ENCODE assay signal across 29 cellular contexts in genomic region chrX:2684256-2684655, GRCh38.
"Had no signal": no experiment of that assay in that cellular context is flagged by ENCODE, and none has a peak within 500 bp of the region (broad histone marks: within the 10 kb centered on the region; RNA-seq: fewer than 3 reads in every experiment).

No MANE protein-coding gene starts in this region.

- H2AFZ ChIP-seq: hepatocyte had no signal

- H3K27ac Mint-ChIP-seq: dendritic cell treated with granulocyte-macrophage colony-stimulating factor and Interleukin-4, amounts not matched to agents 40 ng/mL and 50 ng/mL, for 4 days; effector memory CD8-positive, alpha-beta T cell; endodermal cell had no signal

- H3K4me1 ChIP-seq: colonic mucosa, esophagus muscularis mucosa, foreskin keratinocyte, gastrocnemius medialis, gastroesophageal sphincter had no signal

- H3K27ac ChIP-seq: colonic mucosa, coronary artery, dorsolateral prefrontal cortex, epithelial cell of prostate, esophagus muscularis mucosa, esophagus squamous epithelium, foreskin keratinocyte, gastrocnemius medialis, gastroesophageal sphincter, heart left ventricle, heart right ventricle, hepatocyte had no signal

- H3K27me3 Mint-ChIP-seq: effector memory CD8-positive, alpha-beta T cell had no signal

- H3K4me3 ChIP-seq: colonic mucosa, coronary artery, dorsolateral prefrontal cortex, esophagus muscularis mucosa, esophagus squamous epithelium, gastrocnemius medialis, gastroesophageal sphincter, heart left ventricle, heart right ventricle, hepatocyte had no signal

- H3K4me2 ChIP-seq: hepatocyte had no signal

- H3K36me3 ChIP-seq: colonic mucosa, esophagus muscularis mucosa, esophagus squamous epithelium, gastrocnemius medialis, gastroesophageal sphincter, heart left ventricle, heart right ventricle had no signal

- DNase-seq: colonic mucosa; cortex of kidney; dermis blood vessel endothelial cell; dorsolateral prefrontal cortex; effector CD4-positive, alpha-beta T cell; effector CD8-positive, alpha-beta T cell; effector memory CD4-positive, alpha-beta T cell; effector memory CD8-positive, alpha-beta T cell; endodermal cell; erythroblast; esophagus squamous epithelium; foreskin fibroblast; foreskin keratinocyte; foreskin melanocyte; gastrocnemius medialis; glutamatergic neuron; head of caudate nucleus; heart left ventricle; heart right ventricle had no signal

- H3K27me3 ChIP-seq: colonic mucosa, esophagus muscularis mucosa, esophagus squamous epithelium, foreskin keratinocyte, gastrocnemius medialis, gastroesophageal sphincter, heart left ventricle, heart right ventricle, hepatocyte had no signal

- H3K9me3 Mint-ChIP-seq: dendritic cell treated with granulocyte-macrophage colony-stimulating factor and Interleukin-4, amounts not matched to agents 40 ng/mL and 50 ng/mL, for 4 days; effector memory CD8-positive, alpha-beta T cell; endodermal cell had no signal

- H3K9me3 ChIP-seq: colonic mucosa, esophagus muscularis mucosa, esophagus squamous epithelium, gastrocnemius medialis, gastroesophageal sphincter, heart left ventricle, heart right ventricle had no signal

- H3K79me2 ChIP-seq: hepatocyte had no signal

- ATAC-seq: effector memory CD8-positive, alpha-beta T cell; esophagus mucosa; foreskin keratinocyte; gastrocnemius medialis; gastroesophageal sphincter; heart left ventricle; heart right ventricle had no signal

- FAIRE-seq: endometrium, endothelial cell of umbilical vein, frontal cortex had no signal

- H3K4me3 Mint-ChIP-seq: dendritic cell treated with granulocyte-macrophage colony-stimulating factor and Interleukin-4, amounts not matched to agents 40 ng/mL and 50 ng/mL, for 4 days; effector memory CD8-positive, alpha-beta T cell; endodermal cell had no signal
